10 cellular contexts compared by ENCODE assay signal in the genomic region with DNA sequence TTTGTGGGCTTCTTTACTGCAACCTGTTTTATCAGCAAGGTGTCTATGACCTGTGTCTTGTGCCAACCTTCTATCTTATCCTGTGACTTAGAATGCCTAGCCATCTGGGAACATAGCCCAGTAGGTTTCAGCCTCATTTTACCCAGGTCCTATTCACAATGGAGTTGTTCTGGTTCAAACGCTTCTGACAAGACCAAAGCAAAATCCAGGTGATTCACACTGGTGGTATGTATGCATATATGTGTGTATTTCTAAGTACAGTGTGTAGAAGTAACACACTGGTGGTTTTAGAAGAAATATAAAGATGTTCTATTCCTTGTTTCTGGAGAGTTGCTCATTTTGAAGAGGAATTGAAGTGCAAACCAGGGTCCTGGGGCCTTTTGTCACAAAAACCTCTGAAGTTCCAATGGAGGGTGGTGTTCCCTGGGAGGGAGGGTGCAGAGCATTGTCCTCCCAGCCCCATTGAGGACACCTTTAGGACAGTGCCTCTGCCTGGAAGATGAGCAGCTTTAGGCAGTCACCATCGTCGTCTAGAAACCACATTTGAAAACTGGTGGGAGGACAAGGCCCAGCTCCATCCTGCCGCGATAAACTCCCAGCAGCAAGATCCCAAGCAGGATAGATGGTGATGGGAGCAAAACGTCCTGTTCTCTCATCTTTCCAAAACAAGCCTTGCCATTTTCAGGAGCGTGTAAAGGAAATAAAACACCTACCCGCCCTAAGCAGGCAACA.
DNase-seq lines count a peak whose midpoint lies in the region; ATAC-seq and TF ChIP-seq lines count a peak whose summit lies in the region.
"Had no signal": no experiment of that assay in that cellular context is flagged by ENCODE, and none has a peak within 500 bp of the region (broad histone marks: within the 10 kb centered on the region; RNA-seq: fewer than 3 reads in every experiment).

No MANE protein-coding gene starts in this region.

- peak overlapping the region; percentile 48 to 88 (median 83) for H3K4me3 Mint-ChIP-seq in immature natural killer cell

- no peaks in the 10 kb centered on the region for H3K27me3 ChIP-seq in brain microvascular endothelial cell (replicated peaks)

- ATAC-seq in GM21576 (IDR thresholded peaks at IDR 0.05; ENCODE audit: unreplicated experiment): peak; percentile 14
- ATAC-seq in HG02610 (IDR thresholded peaks at IDR 0.05; ENCODE audit: unreplicated experiment): no peak

- peaks cover 4% of the 10 kb centered on the region for H3K36me3 ChIP-seq in brain microvascular endothelial cell (replicated peaks)

- in situ Hi-C loops in brain microvascular endothelial cell (cut with HindIII; ENCODE audit: low pct_ligation_motif_present, low sequenced_read_pairs): no loop called here

- no peaks in the 10 kb centered on the region for H3K27me3 Mint-ChIP-seq in immature natural killer cell (ENCODE audit: low read depth in 3 of 3)
- H3K27me3 Mint-ChIP-seq: memory B cell had no signal

- TF ChIP-seq CTCF in VCaP (conservative IDR thresholded peaks at IDR 0.05) (no peak), brain microvascular endothelial cell (IDR thresholded peaks at IDR 0.05; ENCODE audit: low read depth, low read length, missing control alignments) (no peak)

- H3K27ac Mint-ChIP-seq in immature natural killer cell: peak overlapping the region in 1 of 6 donors; percentile 64
- H3K27ac Mint-ChIP-seq: memory B cell had no signal

- H3K36me3 Mint-ChIP-seq in immature natural killer cell: peaks cover 0 to 17% (median 10%) of the 10 kb centered on the region in 3 donors

- DNase-seq in EH (ENCODE audit: low read depth): peak; percentile 40
- no peak for DNase-seq in immature natural killer cell
- no peak for DNase-seq in DMS114 treated with DMSO at 0.1 percent for 48 hours (lab: John Stamatoyannopoulos, UW; ENCODE audit: unreplicated experiment)
- no peak for DNase-seq in NCI-H2107 (lab: John Stamatoyannopoulos, UW)
- DNase-seq in brain microvascular endothelial cell: no peak
- DNase-seq: cortex of kidney had no signal

- H3K27ac ChIP-seq in VCaP (peak overlapping the region; percentile 49; the same call in 1 of the 2 replicates), brain microvascular endothelial cell (no peak overlapping the region)

- no peak overlapping the region for H3K4me3 ChIP-seq in brain microvascular endothelial cell (ENCODE audit: low read depth, low read length)

- peaks cover 41 to 47% of the 10 kb centered on the region in 2 donors for H3K4me1 Mint-ChIP-seq in immature natural killer cell

- no peaks in the 10 kb centered on the region for H3K9me3 Mint-ChIP-seq in immature natural killer cell
- H3K9me3 Mint-ChIP-seq: memory B cell had no signal
